In genomic region chr11:20021212-20021611, GRCh38 we compare ENCODE assay signal across 14 cellular contexts.
A peak's percentile ranks its signal among the peaks of the same experiment; 100 is the strongest.
DNase-seq lines count a peak whose midpoint lies in the region; ATAC-seq, FAIRE-seq and TF ChIP-seq lines count a peak whose summit lies in the region.
"Had no signal": no experiment of that assay in that cellular context is flagged by ENCODE, and none has a peak within 500 bp of the region (broad histone marks: within the 10 kb centered on the region; RNA-seq: fewer than 3 reads in every experiment).

No MANE protein-coding gene starts in this region.

- TF ChIP-seq CTCF in WERI-Rb-1 (IDR thresholded peaks at IDR 0.05; ENCODE audit: low read depth, low read length) (no peak), HepG2 (CRISPR knock-in tag; IDR thresholded peaks at IDR 0.05) (no peak)

- TF ChIP-seq EP300 in HepG2 (IDR thresholded peaks at IDR 0.05; ENCODE audit: low read depth in 2 of 2, low read length in 2 of 2) (peak in 1 of 2 experiments; percentile 24; a peak in 1 of 4 replicates), HepG2 (CRISPR knock-in tag; IDR thresholded peaks at IDR 0.05; ENCODE audit: borderline replicate concordance) (no peak)

- CTCF ChIA-PET in HepG2 (lab: Yijun Ruan, JAX; ENCODE audit: low intra/inter-chr PET ratio, low total read pairs): no interaction called here

- H3K9me3 ChIP-seq in HUES6 (ENCODE audit: control insufficient read depth, insufficient read depth, low read depth, low read length) (no peaks in the 10 kb centered on the region), WERI-Rb-1 (ENCODE audit: severe bottlenecking) (no peaks in the 10 kb centered on the region), HepG2 (ENCODE audit: low read length) (no peaks in the 10 kb centered on the region)
- H3K9me3 ChIP-seq in effector memory CD4-positive, alpha-beta T cell (ENCODE audit: control insufficient read depth, low read length): no peaks in the 10 kb centered on the region

- H3K4me2 ChIP-seq in HepG2 (ENCODE audit: low read depth, low read length): peak overlapping the region; percentile 82

- H3K4me1 ChIP-seq in HUES6 (ENCODE audit: control insufficient read depth, insufficient read depth, low read length) (peaks cover 60% of the 10 kb centered on the region), HepG2 (ENCODE audit: insufficient read depth, low read length) (peaks cover 88% of the 10 kb centered on the region)
- H3K4me1 ChIP-seq in effector memory CD4-positive, alpha-beta T cell (ENCODE audit: control insufficient read depth, insufficient read depth, low read length, poor library complexity, severe bottlenecking): no peaks in the 10 kb centered on the region

- DNase-seq in COLO668 (lab: John Stamatoyannopoulos, UW; ENCODE audit: unreplicated experiment): peak; percentile 34
- no peak for DNase-seq in WERI-Rb-1
- DNase-seq in HepG2 (ENCODE audit: low spot score): peak; percentile 72
- no peak for DNase-seq in NCI-H1436 treated with DMSO at 0.1 percent for 48 hours (lab: John Stamatoyannopoulos, UW)
- no peak for DNase-seq in effector memory CD4-positive, alpha-beta T cell
- DNase-seq: CD4-positive, CD25-positive, alpha-beta regulatory T cell; H7; NCI-H1436; NCI-H2081 treated with DMSO at 0.1 percent for 48 hours; NCI-H226; RPMI8226 had no signal

- H3K36me3 ChIP-seq in HUES6 (ENCODE audit: control insufficient read depth, insufficient read depth, low read length): no peaks in the 10 kb centered on the region
- no peaks in the 10 kb centered on the region; the same call in 1 of the 2 replicates for H3K36me3 ChIP-seq in WERI-Rb-1
- H3K36me3 ChIP-seq in HepG2 (replicated peaks in 1 of 2; ENCODE audit: control insufficient read depth in 1 of 2, insufficient read depth in 2 of 2, low read length in 2 of 2): no peaks in the 10 kb centered on the region
- H3K36me3 ChIP-seq in effector memory CD4-positive, alpha-beta T cell (ENCODE audit: control insufficient read depth, insufficient read depth, low read length): no peaks in the 10 kb centered on the region

- ATAC-seq in HepG2: peak; percentile 7
- no peak for ATAC-seq in GM19467 (IDR thresholded peaks at IDR 0.05; ENCODE audit: unreplicated experiment)
- no peak for ATAC-seq in HG02610 (IDR thresholded peaks at IDR 0.05; ENCODE audit: unreplicated experiment)

- no peak for TF ChIP-seq POLR2A in HepG2 (IDR thresholded peaks at IDR 0.05; ENCODE audit: insufficient read depth in 1 of 2, low read depth in 2 of 2, low read length in 2 of 2)

- no peaks in the 10 kb centered on the region for H4K20me1 ChIP-seq in HepG2 (ENCODE audit: insufficient read depth, low read length)

- BruUV-seq in HepG2 (replicated peaks; lab: Mats Ljungman, UMichigan): no TSS peak

- WGBS in HepG2 (ENCODE audit: low lambda C conversion rate): 0% methylated on average over 4 of the region's 4 CpGs

- in situ Hi-C loops in HepG2 (cut with HindIII; ENCODE audit: extremely low pct_ligation_motif_present, low pct_unique_long_range_greater_than_20kb): no loop called here

- TF ChIP-seq RAD21 in HepG2 (CRISPR knock-in tag; IDR thresholded peaks at IDR 0.05): no peak

- intact Hi-C loops in HepG2 (cut with micrococcal nuclease; ENCODE audit: unreplicated experiment): loop anchor here (1.0 to 5.0 kb wide), 3 partner anchors 66 to 109 kb away; no protein-coding TSS in a partner anchor

- peak overlapping the region; percentile 76; the same call in 1 of the 2 replicates for H3K4me3 ChIP-seq in HUES6 (ENCODE audit: low read depth, low read length)
- no peak overlapping the region for H3K4me3 ChIP-seq in WERI-Rb-1 (ENCODE audit: low read depth, low read length)
- H3K4me3 ChIP-seq in HepG2 (replicated peaks in 1 of 3; ENCODE audit: insufficient read depth in 1 of 3, low read depth in 2 of 3, low read length in 3 of 3): peak overlapping the region in 2 of 3 experiments; percentile 80 to 86; a peak in 1 of 6 replicates
- H3K4me3 ChIP-seq in effector memory CD4-positive, alpha-beta T cell (ENCODE audit: insufficient read depth, low read depth, low read length, poor library complexity, severe bottlenecking): no peak overlapping the region

- H3K27ac ChIP-seq in HUES6 (ENCODE audit: low read depth, low read length): no peak overlapping the region; the same call in 1 of the 2 replicates
- peak overlapping the region; percentile 64 for H3K27ac ChIP-seq in WERI-Rb-1
- peak overlapping the region; percentile 76 for H3K27ac ChIP-seq in HepG2 (ENCODE audit: extremely low read length, insufficient read depth, low read length)
- H3K27ac ChIP-seq in effector memory CD4-positive, alpha-beta T cell (ENCODE audit: insufficient read depth, low read length, poor library complexity, severe bottlenecking): no peak overlapping the region

- POLR2A ChIA-PET in HepG2 (lab: Yijun Ruan, JAX): interaction anchor here (2.2 to 6.9 kb wide), 8 partner anchors 8 to 68 kb away, joined by 8 to 65 read pairs (median 36); no protein-coding TSS in a partner anchor

- H3K27me3 ChIP-seq in HUES6 (ENCODE audit: control insufficient read depth, insufficient read depth, low read length): no peaks in the 10 kb centered on the region
- H3K27me3 ChIP-seq in WERI-Rb-1 (ENCODE audit: insufficient read depth, low read depth, severe bottlenecking): no peaks in the 10 kb centered on the region
- H3K27me3 ChIP-seq in HepG2 (ENCODE audit: control insufficient read depth in 1 of 2, insufficient read depth in 2 of 2, low read length in 2 of 2): no peaks in the 10 kb centered on the region; a peak in 1 of 5 replicates
- no peaks in the 10 kb centered on the region for H3K27me3 ChIP-seq in effector memory CD4-positive, alpha-beta T cell (replicated peaks; ENCODE audit: control insufficient read depth, insufficient read depth, low read length, poor library complexity, severe bottlenecking)

- no peak overlapping the region for H2AFZ ChIP-seq in HepG2 (ENCODE audit: low read length)

- no peak overlapping the region for H3K9ac ChIP-seq in HUES6 (ENCODE audit: low read length)
- peak overlapping the region; percentile 75; the same call in 1 of the 2 replicates for H3K9ac ChIP-seq in HepG2 (ENCODE audit: insufficient read depth, low read depth, low read length)

- H3K79me2 ChIP-seq in HepG2 (ENCODE audit: insufficient read depth, low read length): peaks cover 49% of the 10 kb centered on the region

- FAIRE-seq in HepG2 (lab: Jason Lieb, UNC): no peak

TF ChIP-seq in HepG2, 621 proteins besides CTCF, POLR2A, EP300 and RAD21 (continues in another document):
- TF ChIP-seq NFYB (CRISPR knock-in tag; IDR thresholded peaks at IDR 0.05): no peak
- no peak for TF ChIP-seq ZNF350 (CRISPR knock-in tag; IDR thresholded peaks at IDR 0.05; ENCODE audit: borderline replicate concordance, low read depth)
- TF ChIP-seq CHD4 (IDR thresholded peaks at IDR 0.05; ENCODE audit: borderline replicate concordance, low read length): 0 out of 2 replicates have a peak, but pooled peaks have one; percentile 14
- TF ChIP-seq SNAPC2 (CRISPR knock-in tag; IDR thresholded peaks at IDR 0.05): no peak
- TF ChIP-seq, protein P1, sequence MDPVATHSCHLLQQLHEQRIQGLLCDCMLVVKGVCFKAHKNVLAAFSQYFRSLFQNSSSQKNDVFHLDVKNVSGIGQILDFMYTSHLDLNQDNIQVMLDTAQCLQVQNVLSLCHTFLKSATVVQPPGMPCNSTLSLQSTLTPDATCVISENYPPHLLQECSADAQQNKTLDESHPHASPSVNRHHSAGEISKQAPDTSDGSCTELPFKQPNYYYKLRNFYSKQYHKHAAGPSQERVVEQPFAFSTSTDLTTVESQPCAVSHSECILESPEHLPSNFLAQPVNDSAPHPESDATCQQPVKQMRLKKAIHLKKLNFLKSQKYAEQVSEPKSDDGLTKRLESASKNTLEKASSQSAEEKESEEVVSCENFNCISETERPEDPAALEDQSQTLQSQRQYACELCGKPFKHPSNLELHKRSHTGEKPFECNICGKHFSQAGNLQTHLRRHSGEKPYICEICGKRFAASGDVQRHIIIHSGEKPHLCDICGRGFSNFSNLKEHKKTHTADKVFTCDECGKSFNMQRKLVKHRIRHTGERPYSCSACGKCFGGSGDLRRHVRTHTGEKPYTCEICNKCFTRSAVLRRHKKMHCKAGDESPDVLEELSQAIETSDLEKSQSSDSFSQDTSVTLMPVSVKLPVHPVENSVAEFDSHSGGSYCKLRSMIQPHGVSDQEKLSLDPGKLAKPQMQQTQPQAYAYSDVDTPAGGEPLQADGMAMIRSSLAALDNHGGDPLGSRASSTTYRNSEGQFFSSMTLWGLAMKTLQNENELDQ (CRISPR knock-in tag; IDR thresholded peaks at IDR 0.05; ENCODE audit: borderline replicate concordance): no peak
- TF ChIP-seq ZKSCAN1 (IDR thresholded peaks at IDR 0.05; ENCODE audit: low read length): no peak
- TF ChIP-seq TFDP1 (CRISPR knock-in tag; IDR thresholded peaks at IDR 0.05; ENCODE audit: borderline replicate concordance): no peak
- TF ChIP-seq ZFP1 (CRISPR knock-in tag; IDR thresholded peaks at IDR 0.05): no peak
- TF ChIP-seq ZNF678 (CRISPR knock-in tag; IDR thresholded peaks at IDR 0.05): no peak
- TF ChIP-seq, protein P2, sequence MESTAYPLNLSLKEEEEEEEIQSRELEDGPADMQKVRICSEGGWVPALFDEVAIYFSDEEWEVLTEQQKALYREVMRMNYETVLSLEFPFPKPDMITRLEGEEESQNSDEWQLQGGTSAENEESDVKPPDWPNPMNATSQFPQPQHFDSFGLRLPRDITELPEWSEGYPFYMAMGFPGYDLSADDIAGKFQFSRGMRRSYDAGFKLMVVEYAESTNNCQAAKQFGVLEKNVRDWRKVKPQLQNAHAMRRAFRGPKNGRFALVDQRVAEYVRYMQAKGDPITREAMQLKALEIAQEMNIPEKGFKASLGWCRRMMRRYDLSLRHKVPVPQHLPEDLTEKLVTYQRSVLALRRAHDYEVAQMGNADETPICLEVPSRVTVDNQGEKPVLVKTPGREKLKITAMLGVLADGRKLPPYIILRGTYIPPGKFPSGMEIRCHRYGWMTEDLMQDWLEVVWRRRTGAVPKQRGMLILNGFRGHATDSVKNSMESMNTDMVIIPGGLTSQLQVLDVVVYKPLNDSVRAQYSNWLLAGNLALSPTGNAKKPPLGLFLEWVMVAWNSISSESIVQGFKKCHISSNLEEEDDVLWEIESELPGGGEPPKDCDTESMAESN (CRISPR knock-in tag; conservative IDR thresholded peaks at IDR 0.05): 0 out of 2 replicates have a peak, but pooled peaks have one; percentile 4
- TF ChIP-seq GATAD2A (CRISPR knock-in tag; IDR thresholded peaks at IDR 0.05): 0 out of 2 replicates have a peak, but pooled peaks have one; percentile 28

Comparison
In these comparisons a context has a peak if more than half of its experiments do, and no peak if none do; other contexts are left out.
1. DNase-seq: peak in COLO668 (single experiment) and HepG2 (single experiment); none in WERI-Rb-1 (single experiment), NCI-H1436 treated with DMSO at 0.1 percent for 48 hours (single experiment) and effector memory CD4-positive, alpha-beta T cell (0 of 3).
2. H3K27ac ChIP-seq: peak in WERI-Rb-1 (single experiment) and HepG2 (single experiment); none in HUES6 (single experiment) and effector memory CD4-positive, alpha-beta T cell (single experiment).
3. H3K4me3 ChIP-seq: peak in HUES6 (single experiment) and HepG2 (2 of 3); none in WERI-Rb-1 (single experiment) and effector memory CD4-positive, alpha-beta T cell (single experiment).